8 cellular contexts compared by ENCODE assay signal in genomic region chr11:33996498-33997454, GRCh38. TPM values are rescaled to one million over a fixed set of nuclear protein-coding genes. Genes with fewer than 3 reads are reported as not detected.
DNase-seq lines count a peak whose midpoint lies in the region; ATAC-seq, FAIRE-seq and TF ChIP-seq lines count a peak whose summit lies in the region.

No MANE protein-coding gene starts in this region.

- no peak overlapping the region for H3K9ac ChIP-seq in H1 (replicated peaks in 1 of 4; ENCODE audit: extremely low read depth in 1 of 4, low read depth in 3 of 4, low read length in 3 of 4)

- H4K8ac ChIP-seq in H1 (ENCODE audit: extremely low read depth, insufficient read depth, low read length), result no peak overlapping the region; the same call in 1 of the 2 replicates

- H2BK15ac ChIP-seq in H1 (ENCODE audit: low read length), result no peak overlapping the region

- no peaks in the 10 kb centered on the region for H3K9me3 ChIP-seq in CD4-positive, alpha-beta T cell (ENCODE audit: control insufficient read depth, low read length)
- no peaks in the 10 kb centered on the region for H3K9me3 ChIP-seq in H1 (ENCODE audit: insufficient read depth in 2 of 2, low read depth in 1 of 2, low read length in 1 of 2)

- peak overlapping the region; percentile 55 for H3K4me3 Mint-ChIP-seq in CD4-positive, alpha-beta T cell

- H3K79me1 ChIP-seq in H1 (ENCODE audit: low read depth, low read length), result no peaks in the 10 kb centered on the region

- no peak overlapping the region for H2BK20ac ChIP-seq in H1 (ENCODE audit: low read length)

- DNase-seq in CD4-positive, alpha-beta T cell, result peak; percentile 53 to 71 (median 60)
- peak; percentile 29 to 78 for DNase-seq in HL-60 (ENCODE audit: low read depth in 1 of 2, low spot score in 1 of 2)
- peak; percentile 55 for DNase-seq in NCI-H82 treated with DMSO at 0.1 percent for 48 hours (lab: John Stamatoyannopoulos, UW; ENCODE audit: unreplicated experiment)
- DNase-seq in activated CD8-positive, alpha-beta memory T cell treated with anti-CD3 and anti-CD28 coated beads for 24 hours, result peak; percentile 85
- DNase-seq in H1 (ENCODE audit: low read depth in 1 of 2, low spot score in 2 of 2), result peak; percentile 19 to 86
- DNase-seq in midbrain (lab: John Stamatoyannopoulos, UW), result peak; percentile 67
- DNase-seq in stimulated activated CD8-positive, alpha-beta memory T cell treated with anti-CD3 and anti-CD28 coated beads, Interleukin-2, amount 100 ng/mL, for 48 hours (ENCODE audit: low read depth in 2 of 2), result peak; percentile 45 to 57

- H3K4me2 ChIP-seq in H1 (ENCODE audit: insufficient read depth in 1 of 2, low read depth in 2 of 2, low read length in 2 of 2), result 0 out of 4 replicates have a peak overlapping the region, but pooled peaks of 1 of the 2 experiments have one; percentile 5

- no peak overlapping the region for H3K56ac ChIP-seq in H1 (replicated peaks; ENCODE audit: insufficient read length, low read depth, low read length)

- H3K18ac ChIP-seq in H1 (ENCODE audit: extremely low read depth, low read length), result no peak overlapping the region

- CTCF ChIA-PET in CD4-positive, alpha-beta T cell (lab: Charles Lee), result interaction anchor here (0.6 to 2.6 kb wide), 20 partner anchors 8 to 367 kb away, joined by 3 to 11 read pairs (median 4); partner anchors contain the start of genes ABTB2, CAPRIN1 and NAT10
- CTCF ChIA-PET in H1 (lab: Charles Lee; ENCODE audit: partially characterized antibody), result interaction anchor here (0.6 to 4.2 kb wide), 56 partner anchors 9 to 870 kb away, joined by 3 to 43 read pairs (median 4); no protein-coding TSS in a partner anchor

- H3K79me2 ChIP-seq in H1 (ENCODE audit: control insufficient read depth in 1 of 2, insufficient read depth in 2 of 2, low read length in 2 of 2), result no peaks in the 10 kb centered on the region

- H3K4me1 Mint-ChIP-seq in CD4-positive, alpha-beta T cell (ENCODE audit: low read depth), result peaks cover 7% of the 10 kb centered on the region

- H2BK5ac ChIP-seq in H1 (ENCODE audit: low read depth, low read length), result no peak overlapping the region

- no peak overlapping the region for H2BK12ac ChIP-seq in H1 (ENCODE audit: low read depth, low read length)

- POLR2A ChIA-PET in CD4-positive, alpha-beta T cell (lab: Charles Lee), result interaction anchor here (0.6 to 2.8 kb wide), 5 partner anchors 12 to 361 kb away, joined by 3 to 13 read pairs (median 4); partner anchors contain the start of genes ABTB2 and NAT10
- POLR2A ChIA-PET in H1 (lab: Charles Lee; ENCODE audit: partially characterized antibody), result interaction anchor here (0.9 to 1.8 kb wide), 4 partner anchors 51 to 109 kb away, joined by 3 to 10 read pairs (median 4); partner anchors contain the start of genes CAPRIN1 and NAT10

- no peak for TF ChIP-seq EP300 in H1 (IDR thresholded peaks at IDR 0.05; ENCODE audit: borderline replicate concordance in 1 of 2, low read depth in 2 of 2, low read length in 2 of 2)

- peaks cover 0 to 2% (median 0%) of the 10 kb centered on the region in 4 experiments; a peak in 1 of 7 replicates for H3K4me1 ChIP-seq in H1 (replicated peaks in 1 of 4; ENCODE audit: control insufficient read depth in 3 of 4, insufficient read depth in 4 of 4, low read length in 3 of 4)

- no peak overlapping the region for H4K91ac ChIP-seq in H1 (replicated peaks; ENCODE audit: insufficient read length, low read length)

- H3K36me3 Mint-ChIP-seq in CD4-positive, alpha-beta T cell (ENCODE audit: low read depth), result no peaks in the 10 kb centered on the region

- H3K23me2 ChIP-seq in H1 (ENCODE audit: low read depth, low read length), result no peaks in the 10 kb centered on the region

- H2AFZ ChIP-seq in H1 (ENCODE audit: low read length), result peak overlapping the region; percentile 8

- intact Hi-C loops in CD4-positive, alpha-beta T cell (cut with DNase I, micrococcal nuclease), result loop anchor here (1.0 to 5.0 kb wide), 10 partner anchors 56 to 498 kb away; partner anchors contain the start of genes CAPRIN1 (in 1 of the 2) and NAT10 (in 1 of the 2)

- no peak overlapping the region for H2AK5ac ChIP-seq in H1 (ENCODE audit: low read depth, low read length)

- peak; percentile 75 to 80 for TF ChIP-seq RAD21 in H1 (IDR thresholded peaks at IDR 0.05 in 1 of 2, conservative IDR thresholded peaks at IDR 0.05 in 1 of 2; ENCODE audit: low read depth in 2 of 2, low read length in 2 of 2)

- peak; percentile 76 for TF ChIP-seq CTCF in CD4-positive, alpha-beta T cell (IDR thresholded peaks at IDR 0.05)
- TF ChIP-seq CTCF in HL-60 (IDR thresholded peaks at IDR 0.05; ENCODE audit: insufficient read depth, low read length) (peak; percentile 63), H1 (IDR thresholded peaks at IDR 0.05; ENCODE audit: control extremely low read depth in 1 of 3, insufficient read depth in 1 of 3, low read depth in 1 of 3, low read length in 3 of 3) (peak; percentile 58 to 86 (median 72))

- no peaks in the 10 kb centered on the region for H3K9me3 Mint-ChIP-seq in CD4-positive, alpha-beta T cell

- H3K27me3 Mint-ChIP-seq in CD4-positive, alpha-beta T cell, result peaks cover 23% of the 10 kb centered on the region

- H3K27ac ChIP-seq in CD4-positive, alpha-beta T cell (ENCODE audit: low read depth, low read length), result no peak overlapping the region
- no peak overlapping the region for H3K27ac ChIP-seq in HL-60 (replicated peaks)
- no peak overlapping the region for H3K27ac ChIP-seq in H1 (ENCODE audit: low read depth, low read length)

- H4K20me1 ChIP-seq in H1 (replicated peaks in 1 of 2; ENCODE audit: control insufficient read depth in 1 of 2, insufficient read depth in 2 of 2, low read length in 2 of 2), result no peaks in the 10 kb centered on the region

- peak; percentile 90 for FAIRE-seq in H1 (lab: Jason Lieb, UNC)

- no peaks in the 10 kb centered on the region for H3K36me3 ChIP-seq in H1 (ENCODE audit: control insufficient read depth in 2 of 4, insufficient read depth in 4 of 4, low read length in 3 of 4)

- no peak overlapping the region for H2BK120ac ChIP-seq in H1 (replicated peaks; ENCODE audit: low read depth, low read length)

- peak; percentile 100 for ATAC-seq in CD4-positive, alpha-beta T cell (ENCODE audit: poor library complexity)
- ATAC-seq in GM19452 (IDR thresholded peaks at IDR 0.05; ENCODE audit: unreplicated experiment), result peak; percentile 58

- H3K27ac Mint-ChIP-seq in CD4-positive, alpha-beta T cell, result no peak overlapping the region

- no peak overlapping the region for H3K14ac ChIP-seq in H1 (ENCODE audit: insufficient read length)

- no peak overlapping the region for H4K5ac ChIP-seq in H1 (ENCODE audit: insufficient read length, low read depth, low read length)

- H3K4me3 ChIP-seq in HL-60 (replicated peaks; ENCODE audit: insufficient read depth, low read length), result no peak overlapping the region
- no peak overlapping the region for H3K4me3 ChIP-seq in H1 (ENCODE audit: extremely low read depth in 1 of 4, insufficient read depth in 2 of 4, low read depth in 3 of 4, low read length in 4 of 4)

- TF ChIP-seq POLR2A in H1 (IDR thresholded peaks at IDR 0.05; ENCODE audit: control extremely low read depth in 1 of 2, low read depth in 2 of 2, low read length in 2 of 2), result no peak

- H3K27me3 ChIP-seq in CD4-positive, alpha-beta T cell (ENCODE audit: control insufficient read depth, insufficient read depth, low read length), result no peaks in the 10 kb centered on the region
- H3K27me3 ChIP-seq in HL-60 (ENCODE audit: insufficient read depth, poor library complexity, severe bottlenecking) (no peaks in the 10 kb centered on the region), H1 (replicated peaks in 1 of 4; ENCODE audit: control insufficient read depth in 3 of 4, extremely low read depth in 1 of 4, insufficient read depth in 3 of 4, low read length in 3 of 4) (peaks cover 0 to 8% (median 6%) of the 10 kb centered on the region in 4 experiments; a peak in 4 of 7 replicates)

- no peak overlapping the region for H3K23ac ChIP-seq in H1 (ENCODE audit: insufficient read length)

- H3K4ac ChIP-seq in H1 (replicated peaks; ENCODE audit: insufficient read length, low read depth, low read length), result no peak overlapping the region

- 44% methylated on average over 25 of the region's 25 CpGs; no CpG with 5 or more reads in 1 of the 2 experiments for WGBS in H1 (ENCODE audit: extremely low coverage in 1 of 2, insufficient coverage in 1 of 2, insufficient read length in 1 of 2, insufficient replicate concordance in 2 of 2, low coverage in 1 of 2, low lambda C conversion rate in 2 of 2, missing lambda C conversion rate in 1 of 2), 2 experiments

TF ChIP-seq in H1, 55 proteins besides CTCF, POLR2A, EP300 and RAD21:
- TF ChIP-seq EZH2 (IDR thresholded peaks at IDR 0.05; ENCODE audit: low read depth, low read length, severe bottlenecking) (no peak), MAX (IDR thresholded peaks at IDR 0.05) (peak; percentile 58), BACH1 (IDR thresholded peaks at IDR 0.05; ENCODE audit: low read length) (no peak)

RNA-seq across cellular contexts. Expression of gene CAPRIN1, which starts 54.8 kb away (rescaled TPM):
- total RNA-seq in CD4-positive, alpha-beta T cell, result 100 to 1,000 TPM; 107 TPM
- 295 and 317 TPM in 2 replicates for total RNA-seq in H1 (2021; fragmentation: NEBNext Ultra II Directional; extraction: Animal tissue kit (Norgen Biotek cat#: 25700))
- 164 and 221 TPM in 2 replicates for polyA plus RNA-seq in H1 (2011; rRNA removed)
- polyA plus RNA-seq in H1 (2011; cell fraction: cytosol; rRNA removed), result 167 TPM
- polyA plus RNA-seq in H1 (2011; cell fraction: nucleus; rRNA removed), result 216 TPM
- 172 to 249 TPM (median 202 TPM) in 4 replicates for polyA plus RNA-seq in H1 (2012, experiment 1 of 2)
- 23.5 TPM for polyA plus RNA-seq in H1 (2012, experiment 2 of 2)
- polyA plus RNA-seq in H1 (2013, experiment 1 of 2), result 191 TPM
- polyA plus RNA-seq in H1 (2013, experiment 2 of 2), result 186 TPM
- polyA minus RNA-seq in H1 (2011; rRNA and poly(A)+ RNA removed), result 477 and 512 TPM in 2 replicates
- 178 TPM for polyA minus RNA-seq in H1 (2011; cell fraction: cytosol; rRNA and poly(A)+ RNA removed)
- polyA minus RNA-seq in H1 (2011; cell fraction: nucleus; rRNA and poly(A)+ RNA removed), result 276 TPM
